21 cellular contexts compared by ENCODE assay signal in genomic region chr10:36493511-36493880, GRCh38.
DNase-seq lines count a peak whose midpoint lies in the region; ATAC-seq, FAIRE-seq and TF ChIP-seq lines count a peak whose summit lies in the region.
"Had no signal": no experiment of that assay in that cellular context is flagged by ENCODE, and none has a peak within 500 bp of the region (broad histone marks: within the 10 kb centered on the region; RNA-seq: fewer than 3 reads in every experiment).

No MANE protein-coding gene starts in this region.

- H3K36me3 Mint-ChIP-seq in effector memory CD8-positive, alpha-beta T cell (ENCODE audit: insufficient read depth): no peaks in the 10 kb centered on the region

- ATAC-seq in effector memory CD8-positive, alpha-beta T cell (replicated peaks): no peak
- ATAC-seq in lower lobe of right lung (no peak), HG02678 (IDR thresholded peaks at IDR 0.05; ENCODE audit: unreplicated experiment) (no peak)
- ATAC-seq: K562, left lobe of liver had no signal

- H3K36me3 ChIP-seq in lower lobe of right lung: no peaks in the 10 kb centered on the region

- H3K9me3 Mint-ChIP-seq in effector memory CD8-positive, alpha-beta T cell: peaks cover 5 to 13% of the 10 kb centered on the region in 2 donors

- no peak overlapping the region for H3K27ac ChIP-seq in lower lobe of right lung

- no peak for TF ChIP-seq POLR2A in GM12892 (IDR thresholded peaks at IDR 0.05; ENCODE audit: low read depth, low read length)

- DNase-seq in AG10803 (ENCODE audit: low read depth) (peak; percentile 29), NCI-H446 treated with DMSO at 0.1 percent for 48 hours (lab: John Stamatoyannopoulos, UW) (peak; percentile 74), cardiac fibroblast (ENCODE audit: low read depth in 2 of 2) (peak; percentile 10 to 83), kidney tubule cell (ENCODE audit: low spot score) (peak; percentile 37), GM12892 (ENCODE audit: insufficient read length) (no peak), lower lobe of right lung (no peak)
- no peak for DNase-seq in effector memory CD8-positive, alpha-beta T cell
- DNase-seq: activated CD4-positive, alpha-beta T cell treated with anti-CD3 and anti-CD28 coated beads, Interleukin-2, amount 50 U/mL, for 1 hour; activated naive CD4-positive, alpha-beta T cell; Calu3; GDM1; NCI-H1092; NCI-H2107; NCI-H526 treated with DMSO at 0.1 percent for 48 hours; nucleus accumbens; right cardiac atrium; stimulated activated CD4-positive, alpha-beta T cell treated with anti-CD3 and anti-CD28 coated beads, Interleukin-2, amount 100 ng/mL, for 24 hours; SW 1271 had no signal

- no peak for TF ChIP-seq CTCF in AG10803 (conservative IDR thresholded peaks at IDR 0.05; ENCODE audit: low read length)
- TF ChIP-seq CTCF in cardiac fibroblast (IDR thresholded peaks at IDR 0.05; ENCODE audit: low read depth, low read length): no peak
- no peak for TF ChIP-seq CTCF in lower lobe of right lung (IDR thresholded peaks at IDR 0.05)

- H3K4me3 ChIP-seq in AG10803 (ENCODE audit: low read length) (no peak overlapping the region), cardiac fibroblast (replicated peaks in 1 of 2; ENCODE audit: low read depth in 2 of 2, low read length in 2 of 2) (no peak overlapping the region), lower lobe of right lung (no peak overlapping the region)
- H3K4me3 ChIP-seq: K562 had no signal

- no peaks in the 10 kb centered on the region for H3K9me3 ChIP-seq in lower lobe of right lung

- no peak overlapping the region for H3K27ac Mint-ChIP-seq in effector memory CD8-positive, alpha-beta T cell

- H3K27me3 ChIP-seq in lower lobe of right lung (ENCODE audit: low read depth): no peaks in the 10 kb centered on the region

- intact Hi-C loops in lower lobe of right lung (cut with DNase I): no loop called here

- H3K27me3 Mint-ChIP-seq in effector memory CD8-positive, alpha-beta T cell: no peaks in the 10 kb centered on the region

- H3K4me1 ChIP-seq in lower lobe of right lung: peaks cover 10% of the 10 kb centered on the region

- H3K4me1 Mint-ChIP-seq in effector memory CD8-positive, alpha-beta T cell (ENCODE audit: low read depth in 2 of 2): no peaks in the 10 kb centered on the region

- no peak for FAIRE-seq in GM12892 (lab: Jason Lieb, UNC)
- FAIRE-seq: K562 had no signal

- H3K4me3 Mint-ChIP-seq in effector memory CD8-positive, alpha-beta T cell: no peak overlapping the region

Comparison
In these comparisons a context has a peak if more than half of its experiments do, and no peak if none do; other contexts are left out.
1. DNase-seq: peak in AG10803 (single experiment), NCI-H446 treated with DMSO at 0.1 percent for 48 hours (single experiment), cardiac fibroblast (2 of 2) and kidney tubule cell (single experiment); none in effector memory CD8-positive, alpha-beta T cell (0 of 3), GM12892 (single experiment) and lower lobe of right lung (single experiment).